ENCODE assay signal across 24 cellular contexts in the genomic region with DNA sequence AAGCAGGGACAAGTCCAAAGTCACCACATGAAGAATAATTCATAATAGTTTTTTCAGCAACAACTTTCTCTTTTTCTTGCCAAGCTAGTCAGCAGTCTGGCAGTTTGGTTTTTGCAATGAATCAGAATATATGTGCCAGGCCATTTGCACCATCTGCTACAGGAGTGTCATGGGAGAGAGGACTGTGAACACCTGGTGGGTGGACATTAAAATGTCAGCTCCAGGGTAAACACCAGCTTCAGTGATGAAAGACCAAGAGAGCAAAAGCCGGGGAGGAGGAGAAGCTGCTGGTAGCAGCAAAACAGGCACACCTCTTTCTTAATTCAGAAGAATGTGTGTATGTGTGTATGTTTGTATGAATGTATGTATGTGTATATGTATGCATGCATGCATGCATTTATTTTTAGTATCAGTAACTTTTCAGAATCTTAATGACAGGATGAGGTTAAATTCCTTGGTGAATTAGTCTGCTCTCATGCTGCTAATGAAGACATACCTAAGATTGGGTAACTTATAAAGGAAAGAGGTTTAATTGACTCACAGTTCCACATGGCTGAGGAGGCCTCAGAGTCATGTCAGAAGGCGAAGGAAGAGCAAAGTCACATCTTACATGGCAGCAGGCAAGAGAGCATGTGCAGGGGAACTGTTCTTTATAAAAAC.
DNase-seq lines count a peak whose midpoint lies in the region; ATAC-seq and TF ChIP-seq lines count a peak whose summit lies in the region.
"Had no signal": no experiment of that assay in that cellular context is flagged by ENCODE, and none has a peak within 500 bp of the region (broad histone marks: within the 10 kb centered on the region; RNA-seq: fewer than 3 reads in every experiment).

No MANE protein-coding gene starts in this region.

- H3K4me3 Mint-ChIP-seq in neural progenitor cell = no peak overlapping the region
- H3K4me3 Mint-ChIP-seq: activated T-cell treated with anti-CD3 and anti-CD28 coated beads, Interleukin-2, amount 50 U/mL, for 4 hours; B cell; dendritic cell treated with granulocyte-macrophage colony-stimulating factor and Interleukin-4, amounts not matched to agents 40 ng/mL and 50 ng/mL, for 4 days; T-helper 1 cell treated with Interleukin-12 subunit alpha and Interleukin-12 subunit beta and Interleukin-4 antibody, amounts not matched to agents 30 μg/mL and 1 μg/mL, for 36 hours had no signal

- peaks cover 12% of the 10 kb centered on the region for H3K9me3 Mint-ChIP-seq in neural progenitor cell

- H3K36me3 Mint-ChIP-seq in neural progenitor cell = peaks cover 2% of the 10 kb centered on the region

- H2AFZ ChIP-seq in neural progenitor cell (replicated peaks) = no peak overlapping the region

- H3K79me2 ChIP-seq in neural progenitor cell (ENCODE audit: low read depth) = no peaks in the 10 kb centered on the region

- no peaks in the 10 kb centered on the region for H4K20me1 ChIP-seq in neural progenitor cell (ENCODE audit: low read depth)

- H3K4me1 ChIP-seq in neural progenitor cell = no peaks in the 10 kb centered on the region
- no peaks in the 10 kb centered on the region for H3K4me1 ChIP-seq in thyroid gland
- H3K4me1 ChIP-seq: psoas muscle, upper lobe of right lung had no signal

- H3K27ac Mint-ChIP-seq in neural progenitor cell = no peak overlapping the region
- H3K27ac Mint-ChIP-seq: B cell; dendritic cell treated with granulocyte-macrophage colony-stimulating factor and Interleukin-4, amounts not matched to agents 40 ng/mL and 50 ng/mL, for 4 days; T-helper 1 cell treated with Interleukin-12 subunit alpha and Interleukin-12 subunit beta and Interleukin-4 antibody, amounts not matched to agents 30 μg/mL and 1 μg/mL, for 36 hours had no signal

- 85 to 95% methylated on average over 2 of the region's 2 CpGs for WGBS in thyroid gland, 2 donors

- no peak for TF ChIP-seq CTCF in neural progenitor cell (IDR thresholded peaks at IDR 0.05)
- no peak for TF ChIP-seq CTCF in thyroid gland (IDR thresholded peaks at IDR 0.05)

- no peak for ATAC-seq in GM21515 (IDR thresholded peaks at IDR 0.05; ENCODE audit: unreplicated experiment)
- ATAC-seq: activated T-cell treated with anti-CD3 and anti-CD28 coated beads, Interleukin-2, amount 50 U/mL, for 4 hours; psoas muscle; upper lobe of right lung had no signal

- no peaks in the 10 kb centered on the region for H3K9me3 ChIP-seq in neural progenitor cell (ENCODE audit: low read depth)
- no peaks in the 10 kb centered on the region for H3K9me3 ChIP-seq in thyroid gland

- H3K27ac ChIP-seq in neural progenitor cell = no peak overlapping the region
- no peak overlapping the region for H3K27ac ChIP-seq in thyroid gland
- H3K27ac ChIP-seq: psoas muscle, SK-N-MC, upper lobe of right lung had no signal

- H3K4me3 ChIP-seq in neural progenitor cell = no peak overlapping the region
- H3K4me3 ChIP-seq in thyroid gland (replicated peaks in 1 of 3) = no peak overlapping the region
- H3K4me3 ChIP-seq: psoas muscle, SK-N-MC, upper lobe of right lung had no signal

- no peaks in the 10 kb centered on the region for H3K4me1 Mint-ChIP-seq in neural progenitor cell
- H3K4me1 Mint-ChIP-seq: B cell had no signal

- H3K9ac ChIP-seq in neural progenitor cell = no peak overlapping the region

- H3K36me3 ChIP-seq in neural progenitor cell (no peaks in the 10 kb centered on the region), thyroid gland (no peaks in the 10 kb centered on the region)
- H3K36me3 ChIP-seq: upper lobe of right lung had no signal

- DNase-seq in DMS 273 (lab: John Stamatoyannopoulos, UW; ENCODE audit: unreplicated experiment) (peak; percentile 85), LHCN-M2 (ENCODE audit: low read depth) (peak; percentile 39), SHP77 treated with DMSO at 0.1 percent for 48 hours (lab: John Stamatoyannopoulos, UW) (peak; percentile 13), inferior parietal cortex (ENCODE audit: extremely low spot score) (peak; percentile 32), HuH-7 (ENCODE audit: low spot score) (no peak), neural progenitor cell (ENCODE audit: low spot score) (no peak), thyroid gland (no peak)
- DNase-seq: activated CD4-positive, alpha-beta T cell treated with anti-CD3 and anti-CD28 coated beads for 4 hours; activated naive CD4-positive, alpha-beta T cell treated with Interleukin-2 at 50 U/mL for 16 hours; activated T-cell treated with anti-CD3 and anti-CD28 coated beads, Interleukin-2, amount 50 U/mL, for 4 hours; caudate nucleus; DMS79 treated with DMSO at 0.1 percent for 48 hours; H7; head of caudate nucleus; Karpas-422; kidney glomerular epithelial cell; NCI-H187; psoas muscle; upper lobe of right lung had no signal

- H3K27me3 ChIP-seq in neural progenitor cell (no peaks in the 10 kb centered on the region), thyroid gland (no peaks in the 10 kb centered on the region)
- H3K27me3 ChIP-seq: upper lobe of right lung had no signal

- H3K27me3 Mint-ChIP-seq in neural progenitor cell (ENCODE audit: insufficient read depth, low read depth) = no peaks in the 10 kb centered on the region
- H3K27me3 Mint-ChIP-seq: B cell; dendritic cell treated with granulocyte-macrophage colony-stimulating factor and Interleukin-4, amounts not matched to agents 40 ng/mL and 50 ng/mL, for 4 days had no signal

- H3K4me2 ChIP-seq in neural progenitor cell = no peak overlapping the region

- TF ChIP-seq POLR2A in thyroid gland (IDR thresholded peaks at IDR 0.05) = no peak

- no peaks in the 10 kb centered on the region for H3F3A ChIP-seq in neural progenitor cell (ENCODE audit: low read depth)

- intact Hi-C loops in thyroid gland (cut with DNase I) = no loop called here

Comparison
In these comparisons a context has a peak if more than half of its experiments do, and no peak if none do; other contexts are left out.
1. DNase-seq: peak in DMS 273 (single experiment), LHCN-M2 (single experiment), SHP77 treated with DMSO at 0.1 percent for 48 hours (single experiment) and inferior parietal cortex (single experiment); none in HuH-7 (single experiment), neural progenitor cell (single experiment) and thyroid gland (0 of 2).